In genomic region chr19:46860846-46861690, GRCh38 we compare ENCODE assay signal across 8 cellular contexts. TPM values are rescaled to one million over a fixed set of nuclear protein-coding genes. Genes with fewer than 3 reads are reported as not detected.
DNase-seq lines count a peak whose midpoint lies in the region; TF ChIP-seq lines count a peak whose summit lies in the region.

TSS of gene ARHGAP35 (plus strand) at chr19:46860997. CDS start at chr19:46918676, 57,679 bp downstream.

- no peaks in the 10 kb centered on the region for H3K27me3 ChIP-seq in mucosa of stomach (ENCODE audit: control insufficient read depth, insufficient read depth, low read length)

- peaks cover 2% of the 10 kb centered on the region for H3K36me3 Mint-ChIP-seq in activated CD4-positive, alpha-beta memory T cell treated with anti-CD3 and anti-CD28 coated beads for 36 hours
- H3K36me3 Mint-ChIP-seq in type B pancreatic cell: peaks cover 4% of the 10 kb centered on the region

- CTCF ChIA-PET in activated CD4-positive, alpha-beta memory T cell treated with anti-CD3 and anti-CD28 coated beads for 36 hours (lab: Charles Lee): interaction anchor here (1.3 to 3.3 kb wide), 3 partner anchors 130 to 384 kb away, joined by 3 to 23 read pairs (median 9); no protein-coding TSS in a partner anchor

- POLR2A ChIA-PET in activated CD4-positive, alpha-beta memory T cell treated with anti-CD3 and anti-CD28 coated beads for 36 hours (lab: Charles Lee): interaction anchor here (1.1 to 1.6 kb wide), 3 partner anchors 64 to 95 kb away, joined by 3 to 6 read pairs (median 3); no protein-coding TSS in a partner anchor

- no peaks in the 10 kb centered on the region for H3K9me3 ChIP-seq in mucosa of stomach (ENCODE audit: control insufficient read depth, low read length)

- no peaks in the 10 kb centered on the region for H3K36me3 ChIP-seq in mucosa of stomach (ENCODE audit: control insufficient read depth, insufficient read depth, low read length)

- TF ChIP-seq CTCF in epithelial cell of esophagus (IDR thresholded peaks at IDR 0.05; ENCODE audit: insufficient read depth, low read depth, low read length, missing control alignments): no peak
- TF ChIP-seq CTCF in type B pancreatic cell (conservative IDR thresholded peaks at IDR 0.05): no peak

- intact Hi-C loops in activated CD4-positive, alpha-beta memory T cell treated with anti-CD3 and anti-CD28 coated beads for 36 hours (cut with micrococcal nuclease): loop anchor here (1.0 to 10.0 kb wide), 6 partner anchors 11 to 395 kb away; partner anchors contain the start of genes AP2S1 and CCDC9

- DNase-seq in activated CD4-positive, CD25-positive, alpha-beta regulatory T cell treated with anti-CD3 and anti-CD28 coated beads, Interleukin-2, amount 50 U/mL, for 72 hours: peak; percentile 35
- DNase-seq in activated CD4-positive, CD25-positive, alpha-beta regulatory T cell (lab: John Stamatoyannopoulos, UW): no peak
- DNase-seq in HT1080 (ENCODE audit: low read depth) (no peak), epithelial cell of esophagus (ENCODE audit: low read depth) (peak; percentile 85), type B pancreatic cell (ENCODE audit: extremely low spot score, unreplicated experiment) (no peak), NCI-H524 (lab: John Stamatoyannopoulos, UW) (no peak)
- peak; percentile 29 for DNase-seq in activated CD4-positive, alpha-beta memory T cell treated with anti-CD3 and anti-CD28 coated beads for 36 hours

- H3K9ac ChIP-seq in mucosa of stomach (ENCODE audit: low read length): peak within 1 kb of the TSS; percentile 64

- H3K27me3 Mint-ChIP-seq in activated CD4-positive, alpha-beta memory T cell treated with anti-CD3 and anti-CD28 coated beads for 36 hours: no peaks in the 10 kb centered on the region
- no peaks in the 10 kb centered on the region for H3K27me3 Mint-ChIP-seq in type B pancreatic cell

- H3K4me1 ChIP-seq in mucosa of stomach (ENCODE audit: control insufficient read depth, insufficient read depth, low read length): peaks cover 42% of the 10 kb centered on the region

- peaks cover 4% of the 10 kb centered on the region for H3K9me3 Mint-ChIP-seq in activated CD4-positive, alpha-beta memory T cell treated with anti-CD3 and anti-CD28 coated beads for 36 hours
- H3K9me3 Mint-ChIP-seq in type B pancreatic cell: no peaks in the 10 kb centered on the region

- peak within 1 kb of the TSS; percentile 85 for H3K4me3 Mint-ChIP-seq in activated CD4-positive, alpha-beta memory T cell treated with anti-CD3 and anti-CD28 coated beads for 36 hours
- peak within 1 kb of the TSS; percentile 84 for H3K4me3 Mint-ChIP-seq in type B pancreatic cell

- peak within 1 kb of the TSS; percentile 91 for H3K27ac Mint-ChIP-seq in activated CD4-positive, alpha-beta memory T cell treated with anti-CD3 and anti-CD28 coated beads for 36 hours
- H3K27ac Mint-ChIP-seq in type B pancreatic cell: peak within 1 kb of the TSS; percentile 84

- H3K4me3 ChIP-seq in epithelial cell of esophagus (ENCODE audit: low read length) (peak within 1 kb of the TSS; percentile 73), mucosa of stomach (ENCODE audit: low read length) (peak within 1 kb of the TSS; percentile 77)

- H3K4me1 Mint-ChIP-seq in activated CD4-positive, alpha-beta memory T cell treated with anti-CD3 and anti-CD28 coated beads for 36 hours (ENCODE audit: low read depth): peaks cover 16% of the 10 kb centered on the region
- peaks cover 13% of the 10 kb centered on the region for H3K4me1 Mint-ChIP-seq in type B pancreatic cell (ENCODE audit: unreplicated experiment)

RNA-seq across cellular contexts. Expression of gene ARHGAP35, which starts in this region (rescaled TPM):
- total RNA-seq in HT1080 (2014; rRNA removed; shearing (Covaris generic)): 18.8 and 23.3 TPM in 2 replicates
- 15.7 and 18.9 TPM in 2 replicates for polyA plus RNA-seq in HT1080 (2015; cell fraction: cytosol; rRNA removed)
- 22.6 and 23.7 TPM in 2 replicates for polyA plus RNA-seq in HT1080 (2015; cell fraction: nucleus; rRNA removed)
- total RNA-seq in activated CD4-positive, alpha-beta memory T cell treated with anti-CD3 and anti-CD28 coated beads for 36 hours: 10 to 100 TPM; 17.8 to 18.5 TPM
- total RNA-seq in type B pancreatic cell (ENCODE audit: low replicate concordance): 54.1 and 72.3 TPM in 2 replicates

Comparison
In these comparisons a context has a peak if more than half of its experiments do, and no peak if none do; other contexts are left out.
1. DNase-seq: peak in activated CD4-positive, CD25-positive, alpha-beta regulatory T cell treated with anti-CD3 and anti-CD28 coated beads, Interleukin-2, amount 50 U/mL, for 72 hours (single experiment), activated CD4-positive, alpha-beta memory T cell treated with anti-CD3 and anti-CD28 coated beads for 36 hours (single experiment) and epithelial cell of esophagus (single experiment); none in activated CD4-positive, CD25-positive, alpha-beta regulatory T cell (0 of 4), HT1080 (single experiment), type B pancreatic cell (single experiment) and NCI-H524 (0 of 2).